12 cellular contexts compared by ENCODE assay signal in genomic region chr5:151799407-151799806, GRCh38. TPM values are rescaled to one million over a fixed set of nuclear protein-coding genes. Genes with fewer than 3 reads are reported as not detected.
DNase-seq lines count a peak whose midpoint lies in the region; ATAC-seq, FAIRE-seq and TF ChIP-seq lines count a peak whose summit lies in the region.
"Had no signal": no experiment of that assay in that cellular context is flagged by ENCODE, and none has a peak within 500 bp of the region (broad histone marks: within the 10 kb centered on the region; RNA-seq: fewer than 3 reads in every experiment).

No MANE protein-coding gene starts in this region.

- H3K4me1 ChIP-seq in CD8-positive, alpha-beta memory T cell (ENCODE audit: insufficient read depth, low read length): no peaks in the 10 kb centered on the region
- no peaks in the 10 kb centered on the region for H3K4me1 ChIP-seq in neuronal stem cell (ENCODE audit: control insufficient read depth in 2 of 2, insufficient read depth in 1 of 2, low read depth in 1 of 2, low read length in 2 of 2)
- H3K4me1 ChIP-seq in lower lobe of right lung: no peaks in the 10 kb centered on the region

- no peak overlapping the region for H2BK120ac ChIP-seq in neuronal stem cell (ENCODE audit: low read depth, low read length)

- no peak overlapping the region for H2AFZ ChIP-seq in neuronal stem cell (ENCODE audit: low read length)

- no peak overlapping the region for H2BK12ac ChIP-seq in neuronal stem cell (ENCODE audit: low read length)

- H3K36me3 ChIP-seq in CD8-positive, alpha-beta memory T cell (ENCODE audit: insufficient read depth, low read length): peaks cover 61% of the 10 kb centered on the region
- peaks cover 33 to 98% of the 10 kb centered on the region in 2 donors for H3K36me3 ChIP-seq in neuronal stem cell (replicated peaks in 1 of 2; ENCODE audit: control insufficient read depth in 2 of 2, insufficient read depth in 2 of 2, low read length in 2 of 2)
- H3K36me3 ChIP-seq in lower lobe of right lung: peaks cover 100% of the 10 kb centered on the region

- peaks cover 21 to 37% (median 35%) of the 10 kb centered on the region in 3 donors for H3K4me1 Mint-ChIP-seq in CD8-positive, alpha-beta memory T cell
- H3K4me1 Mint-ChIP-seq in T-helper 17 cell: peaks cover 16% of the 10 kb centered on the region

- H3K9me3 ChIP-seq in CD8-positive, alpha-beta memory T cell (ENCODE audit: low read length): no peaks in the 10 kb centered on the region
- H3K9me3 ChIP-seq in T-helper 17 cell (ENCODE audit: control insufficient read depth, low read length, poor library complexity, severe bottlenecking): no peaks in the 10 kb centered on the region
- no peaks in the 10 kb centered on the region for H3K9me3 ChIP-seq in neuronal stem cell (replicated peaks in 1 of 2; ENCODE audit: control insufficient read depth in 2 of 2, insufficient read depth in 1 of 2, low read depth in 1 of 2, low read length in 2 of 2)
- no peaks in the 10 kb centered on the region for H3K9me3 ChIP-seq in lower lobe of right lung

- no peak overlapping the region for H2BK5ac ChIP-seq in neuronal stem cell (ENCODE audit: low read length)

- no peak for ATAC-seq in T-helper 17 cell
- ATAC-seq in lower lobe of right lung: no peak

- H3K23ac ChIP-seq in neuronal stem cell (ENCODE audit: low read depth, low read length, poor library complexity): no peak overlapping the region

- H3K36me3 Mint-ChIP-seq in CD8-positive, alpha-beta memory T cell: peaks cover 13 to 89% (median 24%) of the 10 kb centered on the region in 3 donors
- peaks cover 11% of the 10 kb centered on the region for H3K36me3 Mint-ChIP-seq in T-helper 17 cell (ENCODE audit: low read depth)

- H3K18ac ChIP-seq in neuronal stem cell (ENCODE audit: low read length): no peak overlapping the region

- H3K9ac ChIP-seq in neuronal stem cell (ENCODE audit: low read depth, low read length, poor library complexity): no peak overlapping the region

- H3K27ac Mint-ChIP-seq in CD8-positive, alpha-beta memory T cell: peak overlapping the region in 5 of 8 donors; percentile 5 to 80 (median 38)
- H3K27ac Mint-ChIP-seq in T-helper 17 cell: peak overlapping the region; percentile 16

- H3K4ac ChIP-seq in neuronal stem cell (ENCODE audit: low read length): no peak overlapping the region

- WGBS in neuronal stem cell (ENCODE audit: extremely low coverage in 2 of 2, insufficient read length in 2 of 2, insufficient replicate concordance in 1 of 2), 2 donors: no CpG with 5 or more reads among the region's 3 CpGs

- H4K91ac ChIP-seq in neuronal stem cell (ENCODE audit: low read depth, low read length, poor library complexity): no peak overlapping the region

- H3K27me3 Mint-ChIP-seq in CD8-positive, alpha-beta memory T cell: no peaks in the 10 kb centered on the region
- H3K27me3 Mint-ChIP-seq in T-helper 17 cell: no peaks in the 10 kb centered on the region
- H3K27me3 Mint-ChIP-seq: IgD-negative memory B cell had no signal

- H3K27ac ChIP-seq in CD8-positive, alpha-beta memory T cell (ENCODE audit: low read depth, low read length): no peak overlapping the region
- no peak overlapping the region for H3K27ac ChIP-seq in neuronal stem cell (replicated peaks; ENCODE audit: low read length)
- no peak overlapping the region for H3K27ac ChIP-seq in lower lobe of right lung

- H4K8ac ChIP-seq in neuronal stem cell (ENCODE audit: low read depth, low read length): no peak overlapping the region

- no peak for DNase-seq in CD8-positive, alpha-beta memory T cell
- no peak for DNase-seq in H54 (ENCODE audit: insufficient read length, low spot score)
- no peak for DNase-seq in T-helper 17 cell
- DNase-seq in fibroblast of mammary gland (ENCODE audit: low read depth): peak; percentile 63
- no peak for DNase-seq in neuronal stem cell (ENCODE audit: low spot score)
- no peak for DNase-seq in SIG-M5 (lab: John Stamatoyannopoulos, UW)
- no peak for DNase-seq in lower lobe of right lung
- DNase-seq: activated CD4-positive, alpha-beta T cell treated with anti-CD3 and anti-CD28 coated beads, Interleukin-2, amount 50 U/mL, for 4 hours; anterior cingulate cortex; NCI-H187; trophoblast cell had no signal

- no peak overlapping the region for H2AK5ac ChIP-seq in neuronal stem cell (ENCODE audit: low read depth, low read length)

- no peak overlapping the region for H3K4me3 ChIP-seq in CD8-positive, alpha-beta memory T cell (ENCODE audit: low read length)
- no peak overlapping the region for H3K4me3 ChIP-seq in fibroblast of mammary gland (ENCODE audit: control insufficient read depth, low read depth, low read length)
- no peak overlapping the region for H3K4me3 ChIP-seq in neuronal stem cell (ENCODE audit: low read length in 2 of 2)
- H3K4me3 ChIP-seq in lower lobe of right lung: no peak overlapping the region

- no peak overlapping the region for H3K14ac ChIP-seq in neuronal stem cell (ENCODE audit: low read length)

- FAIRE-seq in H54 (lab: Jason Lieb, UNC): peak; percentile 30

- no peaks in the 10 kb centered on the region for H3K27me3 ChIP-seq in CD8-positive, alpha-beta memory T cell (ENCODE audit: insufficient read depth, low read length, poor library complexity, severe bottlenecking)
- no peaks in the 10 kb centered on the region for H3K27me3 ChIP-seq in neuronal stem cell (ENCODE audit: control insufficient read depth in 3 of 3, insufficient read depth in 3 of 3, low read depth in 1 of 3, low read length in 3 of 3)
- H3K27me3 ChIP-seq in lower lobe of right lung (ENCODE audit: low read depth): no peaks in the 10 kb centered on the region

- POLR2A ChIA-PET in CD8-positive, alpha-beta memory T cell (lab: Charles Lee): interaction anchor here (2.4 kb wide), 1 partner anchor 28 kb away, joined by 6 read pairs; no protein-coding TSS in a partner anchor

- TF ChIP-seq POLR2A in H54 (IDR thresholded peaks at IDR 0.05; ENCODE audit: low read depth, low read length): no peak

- intact Hi-C loops in lower lobe of right lung (cut with DNase I): no loop called here

- H3K9me3 Mint-ChIP-seq in CD8-positive, alpha-beta memory T cell: no peaks in the 10 kb centered on the region
- H3K9me3 Mint-ChIP-seq: IgD-negative memory B cell had no signal

- H2BK15ac ChIP-seq in neuronal stem cell (ENCODE audit: low read length): no peak overlapping the region

- H3K4me3 Mint-ChIP-seq in CD8-positive, alpha-beta memory T cell: no peak overlapping the region
- H3K4me3 Mint-ChIP-seq in T-helper 17 cell: no peak overlapping the region
- H3K4me3 Mint-ChIP-seq: IgD-negative memory B cell had no signal

- no peak overlapping the region for H3K4me2 ChIP-seq in neuronal stem cell (ENCODE audit: insufficient read depth, low read length, poor library complexity, severe bottlenecking)

- TF ChIP-seq CTCF in fibroblast of mammary gland (conservative IDR thresholded peaks at IDR 0.05; ENCODE audit: control insufficient read depth, insufficient read depth, low read depth, low read length) (no peak), lower lobe of right lung (IDR thresholded peaks at IDR 0.05) (no peak)

- peaks cover 7% of the 10 kb centered on the region for H3K79me1 ChIP-seq in neuronal stem cell (ENCODE audit: low read depth, low read length)

- CTCF ChIA-PET in CD8-positive, alpha-beta memory T cell (lab: Charles Lee): interaction anchor here (0.8 to 2.1 kb wide), 3 partner anchors 26 to 343 kb away, joined by 3 to 7 read pairs (median 3); no protein-coding TSS in a partner anchor

RNA-seq across cellular contexts. Expression of gene G3BP1, which starts 27.7 kb away (rescaled TPM):
- total RNA-seq in CD8-positive, alpha-beta memory T cell: 100 to 1,000 TPM; 371 to 377 TPM
- polyA plus RNA-seq in CD8-positive, alpha-beta memory T cell: 142 TPM
- total RNA-seq in T-helper 17 cell (100 to 1,000 TPM; 115 to 117 TPM), lower lobe of right lung (148 TPM)
- 94.4 TPM for polyA plus RNA-seq in neuronal stem cell (2013, experiment 1 of 2)
- 100 TPM for polyA plus RNA-seq in neuronal stem cell (2013, experiment 2 of 2)

RNA-seq across cellular contexts. Expression of gene ATOX1, which starts 41.0 kb away (rescaled TPM):
- total RNA-seq in CD8-positive, alpha-beta memory T cell: 100 to 1,000 TPM in 1 of 2 experiments, 10 to 100 TPM in 1; 91.0 to 103 TPM
- 67.7 TPM for polyA plus RNA-seq in CD8-positive, alpha-beta memory T cell
- total RNA-seq in T-helper 17 cell: 10 to 100 TPM; 24.3 to 26.1 TPM
- 156 TPM for polyA plus RNA-seq in neuronal stem cell (2013, experiment 1 of 2)
- polyA plus RNA-seq in neuronal stem cell (2013, experiment 2 of 2): 162 TPM
- 68.2 TPM for total RNA-seq in lower lobe of right lung
